Comparison of ENCODE assay signal across 8 cellular contexts in the genomic region with DNA sequence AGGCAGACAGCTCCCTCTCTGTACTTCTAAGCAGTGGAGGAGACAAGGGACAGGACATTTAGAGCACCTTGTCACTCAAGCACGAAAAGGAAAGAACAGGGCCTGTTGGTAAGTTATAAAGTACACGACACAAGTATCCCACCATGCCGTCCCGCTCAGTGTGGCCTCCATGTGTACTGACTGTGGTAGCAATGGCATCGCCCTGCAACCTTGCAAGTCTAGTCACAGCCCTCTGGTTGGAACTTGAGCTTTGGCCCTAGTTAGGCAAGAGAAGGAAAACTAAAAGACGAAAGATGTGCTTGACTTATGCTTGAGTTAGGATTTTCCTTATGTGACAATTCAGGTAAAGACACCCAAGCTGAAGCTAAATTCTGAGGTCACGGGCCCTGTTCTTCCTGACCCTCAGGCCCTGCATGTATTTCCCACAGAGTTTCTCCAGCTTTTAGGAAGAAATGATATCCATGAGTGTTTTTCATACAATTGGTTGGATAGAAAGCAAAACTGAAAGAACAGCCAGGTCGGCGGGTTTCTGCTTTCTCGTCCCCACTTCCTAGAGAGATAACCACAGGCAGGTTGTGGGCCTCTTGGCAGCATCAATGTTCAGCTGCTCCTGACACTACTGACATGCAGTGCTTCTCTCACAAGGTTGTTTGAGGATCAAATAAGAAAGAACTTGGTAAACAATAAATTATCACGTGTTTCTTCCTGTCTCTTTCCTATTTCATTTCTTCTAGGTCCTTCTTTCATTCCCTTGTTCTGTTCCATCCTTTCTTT.
DNase-seq lines count a peak whose midpoint lies in the region; ATAC-seq and TF ChIP-seq lines count a peak whose summit lies in the region.

No MANE protein-coding gene starts in this region.

- H3K27me3 Mint-ChIP-seq in naive thymus-derived CD4-positive, alpha-beta T cell, result peaks cover 0 to 22% (median 0%) of the 10 kb centered on the region in 5 donors

- peaks cover 8 to 38% (median 17%) of the 10 kb centered on the region in 7 donors for H3K4me1 Mint-ChIP-seq in naive thymus-derived CD4-positive, alpha-beta T cell

- H3K36me3 Mint-ChIP-seq in naive thymus-derived CD4-positive, alpha-beta T cell, result peaks cover 0 to 7% (median 0%) of the 10 kb centered on the region in 5 donors

- H3K36me3 ChIP-seq in naive thymus-derived CD4-positive, alpha-beta T cell (ENCODE audit: control insufficient read depth in 2 of 3, insufficient read depth in 3 of 3, low read length in 3 of 3), result no peaks in the 10 kb centered on the region

- ATAC-seq in GM18517 (IDR thresholded peaks at IDR 0.05; ENCODE audit: unreplicated experiment) (peak; percentile 93), HG02610 (IDR thresholded peaks at IDR 0.05; ENCODE audit: unreplicated experiment) (peak; percentile 98)
- peak; percentile 77 for ATAC-seq in naive thymus-derived CD4-positive, alpha-beta T cell

- peak overlapping the region; percentile 47 to 92 (median 82) for H3K27ac Mint-ChIP-seq in naive thymus-derived CD4-positive, alpha-beta T cell

- CTCF ChIA-PET in naive thymus-derived CD4-positive, alpha-beta T cell (lab: Charles Lee), result interaction anchor here (0.7 kb wide), 1 partner anchor 27 kb away, joined by 3 read pairs; no protein-coding TSS in a partner anchor

- POLR2A ChIA-PET in naive thymus-derived CD4-positive, alpha-beta T cell (lab: Charles Lee), result no interaction called here

- H3K9me3 ChIP-seq in naive thymus-derived CD4-positive, alpha-beta T cell (ENCODE audit: control insufficient read depth in 2 of 3, low read length in 3 of 3), result no peaks in the 10 kb centered on the region

- intact Hi-C loops in naive thymus-derived CD4-positive, alpha-beta T cell (cut with micrococcal nuclease), result loop anchor here in 1 of 2 donors (2.0 kb wide), 1 partner anchor 215 kb away; no protein-coding TSS in a partner anchor

- H3K27ac ChIP-seq in naive thymus-derived CD4-positive, alpha-beta T cell (ENCODE audit: low read depth, low read length), result peak overlapping the region; percentile 17

- no peaks in the 10 kb centered on the region for H3K27me3 ChIP-seq in naive thymus-derived CD4-positive, alpha-beta T cell (ENCODE audit: control insufficient read depth in 2 of 2, insufficient read depth in 2 of 2, low read length in 2 of 2)

- DNase-seq in NOMO-1 treated with dmso at 0.1 percent for 144 hours (lab: John Stamatoyannopoulos, UW; ENCODE audit: unreplicated experiment) (peak; percentile 60), erythroblast (lab: John Stamatoyannopoulos, UW) (no peak), NCI-H2029 (lab: John Stamatoyannopoulos, UW) (no peak), NCI-H2227 (lab: John Stamatoyannopoulos, UW; ENCODE audit: unreplicated experiment) (no peak), cortex of kidney (lab: John Stamatoyannopoulos, UW) (no peak)
- DNase-seq in naive thymus-derived CD4-positive, alpha-beta T cell, result peak in 8 of 9 donors; percentile 26 to 66 (median 54)

- H3K4me1 ChIP-seq in naive thymus-derived CD4-positive, alpha-beta T cell (ENCODE audit: control insufficient read depth in 2 of 2, insufficient read depth in 2 of 2, low read length in 2 of 2), result peaks cover 0 to 7% of the 10 kb centered on the region in 2 donors

- peak overlapping the region in 9 of 10 donors; percentile 25 to 76 (median 56) for H3K4me3 Mint-ChIP-seq in naive thymus-derived CD4-positive, alpha-beta T cell

- no peak for TF ChIP-seq POLR2A in erythroblast (IDR thresholded peaks at IDR 0.05; ENCODE audit: low read length)

- peaks cover 0 to 4% (median 0%) of the 10 kb centered on the region in 11 donors for H3K9me3 Mint-ChIP-seq in naive thymus-derived CD4-positive, alpha-beta T cell

- H3K4me3 ChIP-seq in naive thymus-derived CD4-positive, alpha-beta T cell (ENCODE audit: low read length), result peak overlapping the region; percentile 21

Comparison
In these comparisons a context has a peak if more than half of its experiments do, and no peak if none do; other contexts are left out.
1. DNase-seq: peak in NOMO-1 treated with dmso at 0.1 percent for 144 hours (single experiment) and naive thymus-derived CD4-positive, alpha-beta T cell (8 of 9); none in erythroblast (0 of 2), NCI-H2029 (single experiment), NCI-H2227 (single experiment) and cortex of kidney (single experiment).
2. Peak in every context shown above with its lines, with median percentiles within 50 percentile points of each other: ATAC-seq.